Comparison of ENCODE assay signal across 24 cellular contexts in genomic region chr3:64909011-64909410, GRCh38.
DNase-seq lines count a peak whose midpoint lies in the region; ATAC-seq and TF ChIP-seq lines count a peak whose summit lies in the region.
"Had no signal": no experiment of that assay in that cellular context is flagged by ENCODE, and none has a peak within 500 bp of the region (broad histone marks: within the 10 kb centered on the region; RNA-seq: fewer than 3 reads in every experiment).

No MANE protein-coding gene starts in this region.

- H3K36me3 ChIP-seq in heart left ventricle (no peaks in the 10 kb centered on the region), spleen (no peaks in the 10 kb centered on the region)
- no peaks in the 10 kb centered on the region for H3K36me3 ChIP-seq in naive thymus-derived CD4-positive, alpha-beta T cell (ENCODE audit: control insufficient read depth in 2 of 3, insufficient read depth in 3 of 3, low read length in 3 of 3)

- H3K27me3 ChIP-seq in heart left ventricle (no peaks in the 10 kb centered on the region), spleen (replicated peaks in 1 of 7) (no peaks in the 10 kb centered on the region)
- H3K27me3 ChIP-seq in naive thymus-derived CD4-positive, alpha-beta T cell (ENCODE audit: control insufficient read depth in 2 of 2, insufficient read depth in 2 of 2, low read length in 2 of 2) = no peaks in the 10 kb centered on the region

- intact Hi-C loops in heart left ventricle (cut with DNase I) = loop anchor here in 7 of 10 donors (5.0 to 10.0 kb wide), 5 partner anchors 114 to 374 kb away; partner anchors contain the start of gene ADAMTS9 (in 4 of the 7)
- intact Hi-C loops in Right ventricle myocardium inferior (cut with DNase I) = loop anchor here (10.0 kb wide), 1 partner anchor 266 kb away; no protein-coding TSS in a partner anchor
- intact Hi-C loops in spleen (cut with DNase I; ENCODE audit: low total_unique reads) = no loop called here
- intact Hi-C loops in naive thymus-derived CD4-positive, alpha-beta T cell (cut with micrococcal nuclease) = no loop called here

- H3K27ac Mint-ChIP-seq in endothelial cell (ENCODE audit: unreplicated experiment) (peak overlapping the region; percentile 92), mesothelial cell of epicardium (peak overlapping the region; percentile 31)
- no peak overlapping the region for H3K27ac Mint-ChIP-seq in naive thymus-derived CD4-positive, alpha-beta T cell

- ATAC-seq in heart left ventricle (no peak), Right ventricle myocardium inferior (no peak)
- ATAC-seq in naive thymus-derived CD4-positive, alpha-beta T cell = no peak

- CTCF ChIA-PET in naive thymus-derived CD4-positive, alpha-beta T cell (lab: Charles Lee) = no interaction called here

- peaks cover 4 to 61% (median 25%) of the 10 kb centered on the region in 12 donors for H3K4me1 ChIP-seq in heart left ventricle
- H3K4me1 ChIP-seq in spleen = peaks cover 0 to 11% (median 1%) of the 10 kb centered on the region in 6 donors
- H3K4me1 ChIP-seq in naive thymus-derived CD4-positive, alpha-beta T cell (ENCODE audit: control insufficient read depth in 2 of 2, insufficient read depth in 2 of 2, low read length in 2 of 2) = no peaks in the 10 kb centered on the region

- no peak overlapping the region for H3K4me3 ChIP-seq in heart left ventricle
- no peak overlapping the region for H3K4me3 ChIP-seq in spleen
- H3K4me3 ChIP-seq in naive thymus-derived CD4-positive, alpha-beta T cell (ENCODE audit: low read length) = no peak overlapping the region

- H3K4me1 Mint-ChIP-seq in endothelial cell (ENCODE audit: unreplicated experiment) (peaks cover 45% of the 10 kb centered on the region), mesothelial cell of epicardium (peaks cover 48% of the 10 kb centered on the region)
- no peaks in the 10 kb centered on the region for H3K4me1 Mint-ChIP-seq in naive thymus-derived CD4-positive, alpha-beta T cell
- H3K4me1 Mint-ChIP-seq: CD8-positive, alpha-beta memory T cell had no signal

- no peaks in the 10 kb centered on the region for H3K9me3 ChIP-seq in heart left ventricle
- H3K9me3 ChIP-seq in spleen = peaks cover 0 to 10% (median 2%) of the 10 kb centered on the region in 8 donors
- no peaks in the 10 kb centered on the region for H3K9me3 ChIP-seq in naive thymus-derived CD4-positive, alpha-beta T cell (ENCODE audit: control insufficient read depth in 2 of 3, low read length in 3 of 3)

- H3K4me3 Mint-ChIP-seq in endothelial cell (ENCODE audit: unreplicated experiment) = no peak overlapping the region
- H3K4me3 Mint-ChIP-seq in mesothelial cell of epicardium = no peak overlapping the region
- H3K4me3 Mint-ChIP-seq in naive thymus-derived CD4-positive, alpha-beta T cell = no peak overlapping the region
- H3K4me3 Mint-ChIP-seq: CD8-positive, alpha-beta memory T cell had no signal

- no peak for DNase-seq in heart left ventricle
- no peak for DNase-seq in Right ventricle myocardium inferior (ENCODE audit: missing footprints)
- DNase-seq in endothelial cell (ENCODE audit: low spot score) = no peak
- DNase-seq in mesothelial cell of epicardium (ENCODE audit: low spot score in 2 of 2, unreplicated experiment in 2 of 2) = no peak
- DNase-seq in spleen = no peak
- DNase-seq in naive thymus-derived CD4-positive, alpha-beta T cell = no peak
- DNase-seq in NOMO-1 treated with DMSO at 0.1 percent for 48 hours (lab: John Stamatoyannopoulos, UW; ENCODE audit: unreplicated experiment) = no peak
- DNase-seq in G401 (ENCODE audit: low spot score) = no peak
- DNase-seq: 8988T; AML-193; C1 segment of cervical spinal cord; CD8-positive, alpha-beta memory T cell; GF-D8; GOT3; HCEC 1CT; NCI-H1105 treated with DMSO at 0.1 percent for 48 hours; NCI-H1694; NCI-H2081; NCI-H2171; NCI-H345; NCI-H524; NCI-H774; NK-92 treated with Interleukin-12 subunit alpha and Interleukin-12 subunit beta, amount 100 ng/mL, for 24 hours had no signal

- H3K9me3 Mint-ChIP-seq in endothelial cell (ENCODE audit: unreplicated experiment) (no peaks in the 10 kb centered on the region), mesothelial cell of epicardium (peaks cover 7% of the 10 kb centered on the region)
- peaks cover 3 to 17% (median 6%) of the 10 kb centered on the region in 11 donors for H3K9me3 Mint-ChIP-seq in naive thymus-derived CD4-positive, alpha-beta T cell

- POLR2A ChIA-PET in naive thymus-derived CD4-positive, alpha-beta T cell (lab: Charles Lee) = no interaction called here

- H3K27me3 Mint-ChIP-seq in endothelial cell (ENCODE audit: unreplicated experiment) (peaks cover 3% of the 10 kb centered on the region), mesothelial cell of epicardium (ENCODE audit: low read depth) (no peaks in the 10 kb centered on the region)
- H3K27me3 Mint-ChIP-seq in naive thymus-derived CD4-positive, alpha-beta T cell = no peaks in the 10 kb centered on the region
- H3K27me3 Mint-ChIP-seq: CD8-positive, alpha-beta memory T cell had no signal

- TF ChIP-seq POLR2A in heart left ventricle (IDR thresholded peaks at IDR 0.05) (no peak), spleen (IDR thresholded peaks at IDR 0.05) (no peak)

- H3K36me3 Mint-ChIP-seq in endothelial cell (ENCODE audit: low read depth, unreplicated experiment) (peaks cover 5% of the 10 kb centered on the region), mesothelial cell of epicardium (peaks cover 3% of the 10 kb centered on the region)
- no peaks in the 10 kb centered on the region for H3K36me3 Mint-ChIP-seq in naive thymus-derived CD4-positive, alpha-beta T cell
- H3K36me3 Mint-ChIP-seq: CD8-positive, alpha-beta memory T cell had no signal

- in situ Hi-C loops in G401 (cut with HindIII; ENCODE audit: low sequenced_read_pairs) = no loop called here

- TF ChIP-seq CTCF in heart left ventricle (IDR thresholded peaks at IDR 0.05) (no peak), endothelial cell (IDR thresholded peaks at IDR 0.05; ENCODE audit: unreplicated experiment) (no peak), mesothelial cell of epicardium (IDR thresholded peaks at IDR 0.05; ENCODE audit: unreplicated experiment) (no peak), spleen (IDR thresholded peaks at IDR 0.05 in 8 of 11, conservative IDR thresholded peaks at IDR 0.05 in 3 of 11) (no peak)

- WGBS in heart left ventricle, 4 donors = 81 to 84% (median 82%) methylated on average over 8 of the region's 8 CpGs
- WGBS in spleen, 5 donors = 79 to 89% (median 86%) methylated on average over 8 of the region's 8 CpGs

- H3K27ac ChIP-seq in heart left ventricle (peak overlapping the region in 11 of 12 donors; percentile 16 to 81 (median 65)), spleen (peak overlapping the region in 5 of 8 donors; percentile 28 to 62 (median 54))
- no peak overlapping the region for H3K27ac ChIP-seq in naive thymus-derived CD4-positive, alpha-beta T cell (ENCODE audit: low read depth, low read length)
- H3K27ac ChIP-seq: KMS-11 had no signal

Comparison
In these comparisons a context has a peak if more than half of its experiments do, and no peak if none do; other contexts are left out.
1. H3K27ac Mint-ChIP-seq: peak in endothelial cell (single experiment) and mesothelial cell of epicardium (single experiment); none in naive thymus-derived CD4-positive, alpha-beta T cell (0 of 9).
2. intact Hi-C loops: an anchor here in heart left ventricle (5.0 to 10.0 kb wide) and Right ventricle myocardium inferior (10.0 kb wide); none called in spleen and naive thymus-derived CD4-positive, alpha-beta T cell.